Comparison of ENCODE assay signal across 13 cellular contexts in the genomic region with DNA sequence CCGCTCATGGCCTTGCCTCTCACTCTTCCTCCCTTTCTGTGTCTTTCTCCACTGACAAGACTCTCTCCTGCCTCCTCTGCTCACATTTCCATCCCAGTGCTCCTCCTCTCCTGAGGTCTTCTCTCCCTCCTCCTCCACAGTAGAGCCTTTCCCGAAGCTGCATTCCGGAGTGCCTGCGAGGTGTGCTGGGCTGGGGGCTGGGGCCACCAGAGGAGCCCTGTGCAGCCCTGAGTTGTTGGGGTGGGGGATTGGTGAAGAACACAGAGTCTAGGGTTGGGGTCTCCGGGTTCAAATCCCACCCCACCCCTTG.
DNase-seq lines count a peak whose midpoint lies in the region; ATAC-seq and TF ChIP-seq lines count a peak whose summit lies in the region.
"Had no signal": no experiment of that assay in that cellular context is flagged by ENCODE, and none has a peak within 500 bp of the region (broad histone marks: within the 10 kb centered on the region; RNA-seq: fewer than 3 reads in every experiment).

No MANE protein-coding gene starts in this region.

- no peak for TF ChIP-seq CTCF in left ventricle myocardium inferior (IDR thresholded peaks at IDR 0.05; ENCODE audit: borderline replicate concordance)
- no peak for TF ChIP-seq CTCF in vagina (IDR thresholded peaks at IDR 0.05)
- TF ChIP-seq CTCF in GM10248 (IDR thresholded peaks at IDR 0.05; ENCODE audit: control extremely low read depth, extremely low read depth, low read depth, missing control alignments) = no peak

- POLR2A ChIA-PET in GM10248 (lab: Yijun Ruan, JAX) = no interaction called here

- DNase-seq in left ventricle myocardium inferior (no peak), left ventricle myocardium superior (no peak), vagina (ENCODE audit: extremely low spot score in 2 of 2) (no peak), GM10248 (ENCODE audit: extremely low spot score) (no peak), erythroblast (lab: John Stamatoyannopoulos, UW) (no peak)
- no peak for DNase-seq in natural killer cell treated with Interleukin-12 subunit alpha and Interleukin-12 subunit beta and Interleukin-15 and Interleukin-18, amount 100 ng/mL, for 72 hours (ENCODE audit: low spot score)
- DNase-seq in stimulated activated naive CD4-positive, alpha-beta T cell treated with Interleukin-2 at 50 U/mL for 16 hours (lab: John Stamatoyannopoulos, UW) = no peak
- DNase-seq: C1 segment of cervical spinal cord; NCI-H1417 treated with DMSO at 0.1 percent for 48 hours; stimulated activated CD4-positive, alpha-beta T cell treated with anti-CD3 and anti-CD28 coated beads, Interleukin-2, amount 100 ng/mL, for 24 hours; T1000 had no signal

- no peak for ATAC-seq in left ventricle myocardium superior
- no peak for ATAC-seq in natural killer cell treated with Interleukin-12 subunit alpha and Interleukin-12 subunit beta and Interleukin-15 and Interleukin-18, amount 100 ng/mL, for 72 hours

- CTCF ChIA-PET in GM10248 (lab: Yijun Ruan, JAX) = no interaction called here

- peaks cover 29% of the 10 kb centered on the region for H3K36me3 ChIP-seq in left ventricle myocardium inferior
- peaks cover 0 to 14% of the 10 kb centered on the region in 2 donors for H3K36me3 ChIP-seq in vagina

- no peak overlapping the region for H3K4me3 Mint-ChIP-seq in dendritic cell treated with granulocyte-macrophage colony-stimulating factor and Interleukin-4, amounts not matched to agents 40 ng/mL and 50 ng/mL, for 4 days
- peak overlapping the region; percentile 32 for H3K4me3 Mint-ChIP-seq in natural killer cell treated with Interleukin-12 subunit alpha and Interleukin-12 subunit beta and Interleukin-15 and Interleukin-18, amount 100 ng/mL, for 72 hours

- TF ChIP-seq POLR2A in vagina (IDR thresholded peaks at IDR 0.05) = no peak
- TF ChIP-seq POLR2A in erythroblast (IDR thresholded peaks at IDR 0.05; ENCODE audit: low read length) = no peak

- no peaks in the 10 kb centered on the region for H3K9me3 Mint-ChIP-seq in dendritic cell treated with granulocyte-macrophage colony-stimulating factor and Interleukin-4, amounts not matched to agents 40 ng/mL and 50 ng/mL, for 4 days
- H3K9me3 Mint-ChIP-seq in natural killer cell treated with Interleukin-12 subunit alpha and Interleukin-12 subunit beta and Interleukin-15 and Interleukin-18, amount 100 ng/mL, for 72 hours = no peaks in the 10 kb centered on the region

- H3K27ac Mint-ChIP-seq in dendritic cell treated with granulocyte-macrophage colony-stimulating factor and Interleukin-4, amounts not matched to agents 40 ng/mL and 50 ng/mL, for 4 days = peak overlapping the region; percentile 95
- peak overlapping the region; percentile 51 to 80 for H3K27ac Mint-ChIP-seq in natural killer cell treated with Interleukin-12 subunit alpha and Interleukin-12 subunit beta and Interleukin-15 and Interleukin-18, amount 100 ng/mL, for 72 hours

- H3K36me3 Mint-ChIP-seq in dendritic cell treated with granulocyte-macrophage colony-stimulating factor and Interleukin-4, amounts not matched to agents 40 ng/mL and 50 ng/mL, for 4 days (ENCODE audit: low read depth) = peaks cover 50% of the 10 kb centered on the region
- no peaks in the 10 kb centered on the region for H3K36me3 Mint-ChIP-seq in natural killer cell treated with Interleukin-12 subunit alpha and Interleukin-12 subunit beta and Interleukin-15 and Interleukin-18, amount 100 ng/mL, for 72 hours

- intact Hi-C loops in left ventricle myocardium inferior (cut with micrococcal nuclease) = loop anchor here (5.0 kb wide), 1 partner anchor 73 kb away; no protein-coding TSS in a partner anchor
- intact Hi-C loops in left ventricle myocardium superior (cut with micrococcal nuclease) = loop anchor here (10.0 kb wide), 1 partner anchor 70 kb away; no protein-coding TSS in a partner anchor
- intact Hi-C loops in dendritic cell treated with granulocyte-macrophage colony-stimulating factor and Interleukin-4, amounts not matched to agents 40 ng/mL and 50 ng/mL, for 4 days (cut with micrococcal nuclease) = loop anchor here (5.0 kb wide), 1 partner anchor 68 kb away; no protein-coding TSS in a partner anchor
- intact Hi-C loops in vagina (cut with DNase I) = loop anchor here (5.0 kb wide), 1 partner anchor 63 kb away; no protein-coding TSS in a partner anchor

- no peaks in the 10 kb centered on the region for H3K27me3 ChIP-seq in left ventricle myocardium inferior (ENCODE audit: low read depth)
- no peaks in the 10 kb centered on the region for H3K27me3 ChIP-seq in vagina

- H3K4me3 ChIP-seq in left ventricle myocardium inferior (no peak overlapping the region), vagina (no peak overlapping the region)
- H3K4me3 ChIP-seq: thoracic aorta had no signal

- H3K4me1 ChIP-seq in left ventricle myocardium inferior (peaks cover 100% of the 10 kb centered on the region), vagina (peaks cover 97% of the 10 kb centered on the region)

- H3K9me3 ChIP-seq in left ventricle myocardium inferior (replicated peaks) (no peaks in the 10 kb centered on the region), vagina (no peaks in the 10 kb centered on the region)
- H3K9me3 ChIP-seq: thoracic aorta had no signal

- H3K27ac ChIP-seq in left ventricle myocardium inferior (replicated peaks) = peak overlapping the region; percentile 99
- peak overlapping the region; percentile 88 for H3K27ac ChIP-seq in vagina

- peaks cover 92% of the 10 kb centered on the region for H3K4me1 Mint-ChIP-seq in dendritic cell treated with granulocyte-macrophage colony-stimulating factor and Interleukin-4, amounts not matched to agents 40 ng/mL and 50 ng/mL, for 4 days (ENCODE audit: low read depth)
- H3K4me1 Mint-ChIP-seq in natural killer cell treated with Interleukin-12 subunit alpha and Interleukin-12 subunit beta and Interleukin-15 and Interleukin-18, amount 100 ng/mL, for 72 hours (ENCODE audit: low read depth in 2 of 2) = peaks cover 30 to 53% of the 10 kb centered on the region in 2 donors

- no peaks in the 10 kb centered on the region for H3K27me3 Mint-ChIP-seq in dendritic cell treated with granulocyte-macrophage colony-stimulating factor and Interleukin-4, amounts not matched to agents 40 ng/mL and 50 ng/mL, for 4 days
- H3K27me3 Mint-ChIP-seq in natural killer cell treated with Interleukin-12 subunit alpha and Interleukin-12 subunit beta and Interleukin-15 and Interleukin-18, amount 100 ng/mL, for 72 hours = no peaks in the 10 kb centered on the region
